ENCODE assay signal across 1 cellular context in the genomic region with DNA sequence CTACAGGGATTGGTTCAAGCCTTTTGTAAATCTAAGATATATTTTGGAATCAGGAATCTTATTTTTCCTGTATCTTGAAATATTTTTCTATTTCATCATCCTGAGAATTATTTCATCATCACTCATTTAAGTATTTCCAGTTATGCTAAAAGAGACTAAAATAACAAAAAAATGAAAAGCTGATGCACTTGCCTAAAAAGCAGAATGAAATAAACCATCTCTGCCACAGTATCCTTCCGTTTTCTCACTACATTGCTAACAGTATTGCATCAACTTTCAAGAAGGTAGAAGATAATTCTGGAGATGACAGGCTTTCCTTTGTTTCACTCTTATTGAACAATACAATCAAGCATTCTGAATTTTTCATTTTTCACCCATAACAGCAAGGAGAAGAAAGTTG.
TF ChIP-seq lines count a peak whose summit lies in the region.

No MANE protein-coding gene starts in this region.

TF ChIP-seq in IMR-90, 13 proteins besides CTCF, POLR2A, EP300 and RAD21:
- TF ChIP-seq, protein P1, sequence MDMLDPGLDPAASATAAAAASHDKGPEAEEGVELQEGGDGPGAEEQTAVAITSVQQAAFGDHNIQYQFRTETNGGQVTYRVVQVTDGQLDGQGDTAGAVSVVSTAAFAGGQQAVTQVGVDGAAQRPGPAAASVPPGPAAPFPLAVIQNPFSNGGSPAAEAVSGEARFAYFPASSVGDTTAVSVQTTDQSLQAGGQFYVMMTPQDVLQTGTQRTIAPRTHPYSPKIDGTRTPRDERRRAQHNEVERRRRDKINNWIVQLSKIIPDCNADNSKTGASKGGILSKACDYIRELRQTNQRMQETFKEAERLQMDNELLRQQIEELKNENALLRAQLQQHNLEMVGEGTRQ (IDR thresholded peaks at IDR 0.05; ENCODE audit: low read depth, low read length) = no peak
- no peak for TF ChIP-seq MXI1 (IDR thresholded peaks at IDR 0.05; ENCODE audit: borderline replicate concordance, low read depth, low read length)
- TF ChIP-seq CEBPB (IDR thresholded peaks at IDR 0.05; ENCODE audit: low read depth, low read length) = peak; percentile 74; the same call in 1 of the 2 replicates
- TF ChIP-seq RFX5 (IDR thresholded peaks at IDR 0.05; ENCODE audit: low read depth, low read length) = no peak
- no peak for TF ChIP-seq FOS (IDR thresholded peaks at IDR 0.05; ENCODE audit: low read depth, low read length)
